9 cellular contexts compared by ENCODE assay signal in the genomic region with DNA sequence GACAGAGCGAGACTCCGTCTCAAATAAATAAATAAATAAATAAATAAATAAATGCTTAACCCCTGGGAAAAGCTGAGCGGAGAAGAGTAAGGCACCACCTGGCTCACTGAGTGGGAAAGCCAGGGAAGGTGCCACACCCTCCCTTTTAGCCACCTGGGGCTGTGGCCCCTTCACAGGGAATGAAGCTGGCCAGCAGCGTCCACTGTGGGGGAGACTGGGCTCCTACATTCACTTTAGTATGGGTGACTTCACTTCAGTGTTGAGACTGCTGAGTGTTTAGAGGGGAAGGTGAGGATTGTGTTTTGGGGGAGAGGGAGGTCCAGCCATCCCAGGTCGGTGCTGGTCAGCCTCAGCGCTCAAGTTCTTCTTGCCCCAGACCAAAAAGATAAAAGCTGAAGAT. TPM values are rescaled to one million over a fixed set of nuclear protein-coding genes. Genes with fewer than 3 reads are reported as not detected.
DNase-seq lines count a peak whose midpoint lies in the region; ATAC-seq and TF ChIP-seq lines count a peak whose summit lies in the region.
"Had no signal": no experiment of that assay in that cellular context is flagged by ENCODE, and none has a peak within 500 bp of the region (broad histone marks: within the 10 kb centered on the region; RNA-seq: fewer than 3 reads in every experiment).

No MANE protein-coding gene starts in this region.

- ATAC-seq in stimulated activated naive CD8-positive, alpha-beta T cell treated with anti-CD3 and anti-CD28 coated beads, Interleukin-15, Interleukin-2, amounts not matched to agents 100 U/mL and 50 U/mL, for 24 hours: no peak
- no peak for ATAC-seq in HG02840 (IDR thresholded peaks at IDR 0.05; ENCODE audit: low FRiP score, unreplicated experiment)
- ATAC-seq in GM19397 (IDR thresholded peaks at IDR 0.05; ENCODE audit: unreplicated experiment): no peak

- H3K4me1 Mint-ChIP-seq in stimulated activated naive CD8-positive, alpha-beta T cell treated with anti-CD3 and anti-CD28 coated beads, Interleukin-15, Interleukin-2, amounts not matched to agents 100 ng/mL and 50 ng/mL, for 24 hours (ENCODE audit: low read depth): peaks cover 74% of the 10 kb centered on the region
- peaks cover 67% of the 10 kb centered on the region for H3K4me1 Mint-ChIP-seq in mesothelial cell of epicardium

- TF ChIP-seq POLR2A in vagina (IDR thresholded peaks at IDR 0.05): no peak

- H3K27ac ChIP-seq in caudate nucleus (ENCODE audit: low read depth, low read length) (peak overlapping the region; percentile 70), vagina (peak overlapping the region; percentile 100)

- peaks cover 0 to 35% of the 10 kb centered on the region in 2 donors for H3K36me3 ChIP-seq in vagina

- H3K9me3 ChIP-seq in vagina: no peaks in the 10 kb centered on the region

- H3K4me3 Mint-ChIP-seq in stimulated activated naive CD8-positive, alpha-beta T cell treated with anti-CD3 and anti-CD28 coated beads, Interleukin-15, Interleukin-2, amounts not matched to agents 100 ng/mL and 50 ng/mL, for 24 hours: peak overlapping the region; percentile 93
- peak overlapping the region; percentile 96 for H3K4me3 Mint-ChIP-seq in mesothelial cell of epicardium

- peak overlapping the region; percentile 75 for H3K27ac Mint-ChIP-seq in stimulated activated naive CD8-positive, alpha-beta T cell treated with anti-CD3 and anti-CD28 coated beads, Interleukin-15, Interleukin-2, amounts not matched to agents 100 ng/mL and 50 ng/mL, for 24 hours
- H3K27ac Mint-ChIP-seq in mesothelial cell of epicardium: peak overlapping the region; percentile 74

- intact Hi-C loops in vagina (cut with DNase I): no loop called here

- no peak for DNase-seq in stimulated activated naive CD8-positive, alpha-beta T cell treated with anti-CD3 and anti-CD28 coated beads, Interleukin-15, Interleukin-2, amounts not matched to agents 100 U/mL and 50 U/mL, for 24 hours
- DNase-seq in caudate nucleus (lab: John Stamatoyannopoulos, UW): no peak
- DNase-seq in mesothelial cell of epicardium (ENCODE audit: low spot score in 2 of 2, unreplicated experiment in 2 of 2): no peak
- no peak for DNase-seq in vagina (ENCODE audit: extremely low spot score in 2 of 2)
- no peak for DNase-seq in activated CD8-positive, alpha-beta memory T cell treated with anti-CD3 and anti-CD28 coated beads, Interleukin-2, amount 50 U/mL, for 4 hours

- H3K9me3 Mint-ChIP-seq in stimulated activated naive CD8-positive, alpha-beta T cell treated with anti-CD3 and anti-CD28 coated beads, Interleukin-15, Interleukin-2, amounts not matched to agents 100 ng/mL and 50 ng/mL, for 24 hours: no peaks in the 10 kb centered on the region
- no peaks in the 10 kb centered on the region for H3K9me3 Mint-ChIP-seq in mesothelial cell of epicardium
- H3K9me3 Mint-ChIP-seq: memory B cell had no signal

- no peaks in the 10 kb centered on the region for H3K27me3 ChIP-seq in vagina

- no peak for TF ChIP-seq CTCF in mesothelial cell of epicardium (IDR thresholded peaks at IDR 0.05; ENCODE audit: unreplicated experiment)
- no peak for TF ChIP-seq CTCF in vagina (IDR thresholded peaks at IDR 0.05)

- peak overlapping the region; percentile 81 to 89 for H3K4me3 ChIP-seq in vagina

- H3K36me3 Mint-ChIP-seq in stimulated activated naive CD8-positive, alpha-beta T cell treated with anti-CD3 and anti-CD28 coated beads, Interleukin-15, Interleukin-2, amounts not matched to agents 100 ng/mL and 50 ng/mL, for 24 hours (ENCODE audit: low read depth): peaks cover 45% of the 10 kb centered on the region
- H3K36me3 Mint-ChIP-seq in mesothelial cell of epicardium: peaks cover 15% of the 10 kb centered on the region
- H3K36me3 Mint-ChIP-seq: memory B cell had no signal

- no peaks in the 10 kb centered on the region for H3K27me3 Mint-ChIP-seq in stimulated activated naive CD8-positive, alpha-beta T cell treated with anti-CD3 and anti-CD28 coated beads, Interleukin-15, Interleukin-2, amounts not matched to agents 100 ng/mL and 50 ng/mL, for 24 hours
- no peaks in the 10 kb centered on the region for H3K27me3 Mint-ChIP-seq in mesothelial cell of epicardium (ENCODE audit: low read depth)
- H3K27me3 Mint-ChIP-seq: memory B cell had no signal

- H3K4me1 ChIP-seq in vagina: peaks cover 63% of the 10 kb centered on the region

RNA-seq across cellular contexts. Expression of gene NAB2, which starts 1.5 kb away (rescaled TPM):
- 52.7 to 53.7 TPM (median 52.9 TPM) in 3 replicates for total RNA-seq in mesothelial cell of epicardium
- total RNA-seq in vagina: 34.4 TPM

RNA-seq across cellular contexts. Expression of gene NEMP1, which starts 11.9 kb away (rescaled TPM):
- 19.7 to 23.2 TPM (median 21.8 TPM) in 3 replicates for total RNA-seq in mesothelial cell of epicardium
- 7.1 TPM for total RNA-seq in vagina

RNA-seq across cellular contexts. Expression of gene STAT6, which starts 20.7 kb away (rescaled TPM):
- total RNA-seq in mesothelial cell of epicardium (151 to 167 TPM (median 160 TPM) in 3 replicates), vagina (146 TPM)

RNA-seq across cellular contexts. Expression of gene LRP1, which starts 37.8 kb away (rescaled TPM):
- 229 to 253 TPM (median 243 TPM) in 3 replicates for total RNA-seq in mesothelial cell of epicardium
- total RNA-seq in vagina: 477 TPM

RNA-seq across cellular contexts. Expression of gene MYO1A, which starts 40.5 kb away (rescaled TPM):
- 0.22 to 0.59 TPM (median 0.27 TPM) in 3 replicates for total RNA-seq in mesothelial cell of epicardium
- total RNA-seq in vagina: 1.2 TPM
